Comparison of ENCODE assay signal across 1 cellular context in the genomic region with DNA sequence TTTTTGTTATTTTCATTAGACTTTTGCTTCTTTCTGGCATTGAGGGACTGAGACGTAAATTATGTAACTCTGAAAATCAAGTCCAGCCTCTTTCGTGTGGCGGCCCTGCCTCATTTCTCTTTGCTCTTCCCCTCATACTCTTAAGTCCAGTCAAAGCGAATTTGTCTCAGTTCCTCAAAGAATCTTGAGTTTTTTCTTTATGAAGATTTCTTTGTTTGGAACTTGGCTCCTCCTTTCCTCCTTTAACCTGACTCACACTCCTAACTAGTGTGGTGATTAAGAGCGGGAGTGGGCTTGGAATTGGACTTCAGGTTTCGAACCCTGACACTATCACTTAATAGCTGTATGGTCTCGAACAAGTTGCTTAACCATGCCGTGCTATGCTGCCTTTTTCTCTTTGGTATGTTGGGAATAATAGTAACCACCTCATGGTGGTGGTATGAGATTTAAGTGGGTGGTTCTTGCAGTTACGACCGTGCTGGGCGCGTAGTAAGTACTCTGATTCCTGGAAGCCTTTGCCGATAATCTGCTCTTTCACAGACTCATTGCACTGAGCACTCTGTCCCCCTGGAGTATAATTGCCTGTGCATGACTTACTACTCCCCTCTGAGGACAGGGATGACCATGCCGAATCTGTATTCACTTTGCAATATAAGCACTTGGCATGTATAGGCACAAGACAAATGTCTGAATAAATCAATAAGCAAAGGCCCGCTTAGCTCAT.
TF ChIP-seq lines count a peak whose summit lies in the region.

No MANE protein-coding gene starts in this region.

TF ChIP-seq in GM12878, 131 proteins besides CTCF, POLR2A, EP300 and RAD21 (continued from another document):
- TF ChIP-seq SKIL (IDR thresholded peaks at IDR 0.05; ENCODE audit: low read depth, poor library complexity, severe bottlenecking): no peak
- no peak for TF ChIP-seq MTA2 (IDR thresholded peaks at IDR 0.05; ENCODE audit: low read depth)
- no peak for TF ChIP-seq CREB1 (IDR thresholded peaks at IDR 0.05; ENCODE audit: low read depth)
- peak; percentile 44; the same call in 1 of the 2 replicates for TF ChIP-seq MLLT1 (IDR thresholded peaks at IDR 0.05)
- TF ChIP-seq BCL3 (IDR thresholded peaks at IDR 0.05; ENCODE audit: borderline replicate concordance, insufficient read depth, low read depth, low read length, poor library complexity, severe bottlenecking): no peak
- TF ChIP-seq, protein P1, sequence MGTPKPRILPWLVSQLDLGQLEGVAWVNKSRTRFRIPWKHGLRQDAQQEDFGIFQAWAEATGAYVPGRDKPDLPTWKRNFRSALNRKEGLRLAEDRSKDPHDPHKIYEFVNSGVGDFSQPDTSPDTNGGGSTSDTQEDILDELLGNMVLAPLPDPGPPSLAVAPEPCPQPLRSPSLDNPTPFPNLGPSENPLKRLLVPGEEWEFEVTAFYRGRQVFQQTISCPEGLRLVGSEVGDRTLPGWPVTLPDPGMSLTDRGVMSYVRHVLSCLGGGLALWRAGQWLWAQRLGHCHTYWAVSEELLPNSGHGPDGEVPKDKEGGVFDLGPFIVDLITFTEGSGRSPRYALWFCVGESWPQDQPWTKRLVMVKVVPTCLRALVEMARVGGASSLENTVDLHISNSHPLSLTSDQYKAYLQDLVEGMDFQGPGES (IDR thresholded peaks at IDR 0.05): no peak
- no peak for TF ChIP-seq WRNIP1 (IDR thresholded peaks at IDR 0.05; ENCODE audit: borderline replicate concordance, low read depth, low read length)
- no peak for TF ChIP-seq JUNB (IDR thresholded peaks at IDR 0.05)
- TF ChIP-seq EZH2 (IDR thresholded peaks at IDR 0.05; ENCODE audit: borderline replicate concordance, control insufficient read depth, low read depth, low read length): no peak
- TF ChIP-seq TBL1XR1 (IDR thresholded peaks at IDR 0.05; ENCODE audit: low read depth, low read length): no peak
- peak; percentile 37 to 58; a peak in 2 of 4 replicates for TF ChIP-seq IKZF2 (IDR thresholded peaks at IDR 0.05)
- TF ChIP-seq RELA (IDR thresholded peaks at IDR 0.05; ENCODE audit: borderline replicate concordance, partially characterized antibody): no peak
- no peak for TF ChIP-seq ZNF207 (IDR thresholded peaks at IDR 0.05; ENCODE audit: borderline replicate concordance)
- no peak for TF ChIP-seq CEBPB (IDR thresholded peaks at IDR 0.05; ENCODE audit: borderline replicate concordance in 1 of 2, low read depth in 2 of 2, low read length in 2 of 2)
- TF ChIP-seq IKZF1 (conservative IDR thresholded peaks at IDR 0.05): peak; percentile 28; the same call in 1 of the 2 replicates
- TF ChIP-seq FOXM1 (IDR thresholded peaks at IDR 0.05; ENCODE audit: low read depth, low read length): no peak
- no peak for TF ChIP-seq SMARCA5 (IDR thresholded peaks at IDR 0.05)
- peak; percentile 25; the same call in 1 of the 2 replicates for TF ChIP-seq BCL11A (IDR thresholded peaks at IDR 0.05; ENCODE audit: low read depth, low read length)
- TF ChIP-seq, protein P2, sequence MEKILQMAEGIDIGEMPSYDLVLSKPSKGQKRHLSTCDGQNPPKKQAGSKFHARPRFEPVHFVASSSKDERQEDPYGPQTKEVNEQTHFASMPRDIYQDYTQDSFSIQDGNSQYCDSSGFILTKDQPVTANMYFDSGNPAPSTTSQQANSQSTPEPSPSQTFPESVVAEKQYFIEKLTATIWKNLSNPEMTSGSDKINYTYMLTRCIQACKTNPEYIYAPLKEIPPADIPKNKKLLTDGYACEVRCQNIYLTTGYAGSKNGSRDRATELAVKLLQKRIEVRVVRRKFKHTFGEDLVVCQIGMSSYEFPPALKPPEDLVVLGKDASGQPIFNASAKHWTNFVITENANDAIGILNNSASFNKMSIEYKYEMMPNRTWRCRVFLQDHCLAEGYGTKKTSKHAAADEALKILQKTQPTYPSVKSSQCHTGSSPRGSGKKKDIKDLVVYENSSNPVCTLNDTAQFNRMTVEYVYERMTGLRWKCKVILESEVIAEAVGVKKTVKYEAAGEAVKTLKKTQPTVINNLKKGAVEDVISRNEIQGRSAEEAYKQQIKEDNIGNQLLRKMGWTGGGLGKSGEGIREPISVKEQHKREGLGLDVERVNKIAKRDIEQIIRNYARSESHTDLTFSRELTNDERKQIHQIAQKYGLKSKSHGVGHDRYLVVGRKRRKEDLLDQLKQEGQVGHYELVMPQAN (conservative IDR thresholded peaks at IDR 0.05): no peak
- no peak for TF ChIP-seq ATF3 (IDR thresholded peaks at IDR 0.05; ENCODE audit: borderline replicate concordance, extremely low read depth, low read depth, low read length)
- TF ChIP-seq CBX3 (IDR thresholded peaks at IDR 0.05; ENCODE audit: borderline replicate concordance, low read depth): no peak
- TF ChIP-seq, protein P3, sequence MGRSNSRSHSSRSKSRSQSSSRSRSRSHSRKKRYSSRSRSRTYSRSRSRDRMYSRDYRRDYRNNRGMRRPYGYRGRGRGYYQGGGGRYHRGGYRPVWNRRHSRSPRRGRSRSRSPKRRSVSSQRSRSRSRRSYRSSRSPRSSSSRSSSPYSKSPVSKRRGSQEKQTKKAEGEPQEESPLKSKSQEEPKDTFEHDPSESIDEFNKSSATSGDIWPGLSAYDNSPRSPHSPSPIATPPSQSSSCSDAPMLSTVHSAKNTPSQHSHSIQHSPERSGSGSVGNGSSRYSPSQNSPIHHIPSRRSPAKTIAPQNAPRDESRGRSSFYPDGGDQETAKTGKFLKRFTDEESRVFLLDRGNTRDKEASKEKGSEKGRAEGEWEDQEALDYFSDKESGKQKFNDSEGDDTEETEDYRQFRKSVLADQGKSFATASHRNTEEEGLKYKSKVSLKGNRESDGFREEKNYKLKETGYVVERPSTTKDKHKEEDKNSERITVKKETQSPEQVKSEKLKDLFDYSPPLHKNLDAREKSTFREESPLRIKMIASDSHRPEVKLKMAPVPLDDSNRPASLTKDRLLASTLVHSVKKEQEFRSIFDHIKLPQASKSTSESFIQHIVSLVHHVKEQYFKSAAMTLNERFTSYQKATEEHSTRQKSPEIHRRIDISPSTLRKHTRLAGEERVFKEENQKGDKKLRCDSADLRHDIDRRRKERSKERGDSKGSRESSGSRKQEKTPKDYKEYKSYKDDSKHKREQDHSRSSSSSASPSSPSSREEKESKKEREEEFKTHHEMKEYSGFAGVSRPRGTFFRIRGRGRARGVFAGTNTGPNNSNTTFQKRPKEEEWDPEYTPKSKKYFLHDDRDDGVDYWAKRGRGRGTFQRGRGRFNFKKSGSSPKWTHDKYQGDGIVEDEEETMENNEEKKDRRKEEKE (IDR thresholded peaks at IDR 0.05): no peak
- no peak for TF ChIP-seq STAT3 (IDR thresholded peaks at IDR 0.05; ENCODE audit: low read depth, low read length)
- no peak for TF ChIP-seq E2F8 (IDR thresholded peaks at IDR 0.05; ENCODE audit: low read depth, partially characterized antibody)
- no peak for TF ChIP-seq MYB (IDR thresholded peaks at IDR 0.05; ENCODE audit: borderline replicate concordance, low read depth, low read length)
- no peak for TF ChIP-seq SUPT20H (IDR thresholded peaks at IDR 0.05; ENCODE audit: borderline replicate concordance, control insufficient read depth, low read depth, low read length)
- TF ChIP-seq HDAC6 (IDR thresholded peaks at IDR 0.05; ENCODE audit: unreplicated experiment): no peak
- no peak for TF ChIP-seq RCOR1 (conservative IDR thresholded peaks at IDR 0.05; ENCODE audit: low read depth, low read length)
- no peak for TF ChIP-seq POU2F2 (IDR thresholded peaks at IDR 0.05; ENCODE audit: borderline replicate concordance, low read depth, low read length)
- TF ChIP-seq SIX5 (IDR thresholded peaks at IDR 0.05; ENCODE audit: low read depth, low read length, severe bottlenecking): no peak
- no peak for TF ChIP-seq SMAD1 (IDR thresholded peaks at IDR 0.05; ENCODE audit: low read depth, partially characterized antibody)
- TF ChIP-seq, protein P4, sequence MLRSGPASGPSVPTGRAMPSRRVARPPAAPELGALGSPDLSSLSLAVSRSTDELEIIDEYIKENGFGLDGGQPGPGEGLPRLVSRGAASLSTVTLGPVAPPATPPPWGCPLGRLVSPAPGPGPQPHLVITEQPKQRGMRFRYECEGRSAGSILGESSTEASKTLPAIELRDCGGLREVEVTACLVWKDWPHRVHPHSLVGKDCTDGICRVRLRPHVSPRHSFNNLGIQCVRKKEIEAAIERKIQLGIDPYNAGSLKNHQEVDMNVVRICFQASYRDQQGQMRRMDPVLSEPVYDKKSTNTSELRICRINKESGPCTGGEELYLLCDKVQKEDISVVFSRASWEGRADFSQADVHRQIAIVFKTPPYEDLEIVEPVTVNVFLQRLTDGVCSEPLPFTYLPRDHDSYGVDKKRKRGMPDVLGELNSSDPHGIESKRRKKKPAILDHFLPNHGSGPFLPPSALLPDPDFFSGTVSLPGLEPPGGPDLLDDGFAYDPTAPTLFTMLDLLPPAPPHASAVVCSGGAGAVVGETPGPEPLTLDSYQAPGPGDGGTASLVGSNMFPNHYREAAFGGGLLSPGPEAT (IDR thresholded peaks at IDR 0.05; ENCODE audit: low read depth): 0 out of 2 replicates have a peak, but pooled peaks have one; percentile 34
- no peak for TF ChIP-seq PAX8 (IDR thresholded peaks at IDR 0.05)
- TF ChIP-seq MEF2A (IDR thresholded peaks at IDR 0.05; ENCODE audit: insufficient read depth, low read depth, low read length): no peak
- TF ChIP-seq SPI1 (IDR thresholded peaks at IDR 0.05; ENCODE audit: borderline replicate concordance, insufficient read depth, low read depth, low read length): peak; percentile 90; the same call in 1 of the 2 replicates
- TF ChIP-seq STAT1 (conservative IDR thresholded peaks at IDR 0.05): no peak
- no peak for TF ChIP-seq RAD51 (IDR thresholded peaks at IDR 0.05)
- TF ChIP-seq, protein P5, sequence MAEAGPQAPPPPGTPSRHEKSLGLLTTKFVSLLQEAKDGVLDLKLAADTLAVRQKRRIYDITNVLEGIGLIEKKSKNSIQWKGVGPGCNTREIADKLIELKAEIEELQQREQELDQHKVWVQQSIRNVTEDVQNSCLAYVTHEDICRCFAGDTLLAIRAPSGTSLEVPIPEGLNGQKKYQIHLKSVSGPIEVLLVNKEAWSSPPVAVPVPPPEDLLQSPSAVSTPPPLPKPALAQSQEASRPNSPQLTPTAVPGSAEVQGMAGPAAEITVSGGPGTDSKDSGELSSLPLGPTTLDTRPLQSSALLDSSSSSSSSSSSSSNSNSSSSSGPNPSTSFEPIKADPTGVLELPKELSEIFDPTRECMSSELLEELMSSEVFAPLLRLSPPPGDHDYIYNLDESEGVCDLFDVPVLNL (IDR thresholded peaks at IDR 0.05; ENCODE audit: low read depth, low read length): no peak
- TF ChIP-seq CBX5 (IDR thresholded peaks at IDR 0.05; ENCODE audit: low read depth): no peak
- no peak for TF ChIP-seq PAX5 (IDR thresholded peaks at IDR 0.05; ENCODE audit: borderline replicate concordance, low read depth, low read length)
TF ChIP-seq in GM12878: peak in this region for 6.
